8 cellular contexts compared by ENCODE assay signal in the genomic region with DNA sequence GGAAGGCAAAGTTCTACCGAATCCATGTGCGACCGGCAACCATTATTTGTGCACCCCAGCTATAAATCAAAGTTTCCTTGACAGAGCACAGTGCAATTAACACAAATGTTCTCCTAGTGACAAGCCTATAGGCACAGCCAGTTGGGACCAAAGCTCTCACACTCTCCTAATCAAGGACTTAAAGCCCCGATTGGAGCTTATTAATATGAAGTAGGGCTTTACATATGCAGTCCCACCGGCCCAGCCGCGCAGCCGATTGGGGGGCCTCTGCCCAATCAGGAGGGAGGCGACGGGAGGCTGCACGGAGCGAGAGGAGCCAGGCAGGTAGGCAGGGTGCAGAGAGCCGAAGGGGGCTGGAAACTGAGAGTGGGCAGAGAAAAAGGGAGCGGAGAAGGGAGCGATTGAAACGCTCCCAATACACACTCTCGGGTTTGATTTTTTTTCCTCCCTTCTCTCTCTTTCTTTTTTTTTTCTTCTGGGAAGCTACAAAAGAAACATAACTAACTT. TPM values are rescaled to one million over a fixed set of nuclear protein-coding genes. Genes with fewer than 3 reads are reported as not detected.
DNase-seq lines count a peak whose midpoint lies in the region; ATAC-seq and TF ChIP-seq lines count a peak whose summit lies in the region.

A gene (minus strand): TSS at position 156 of the 507 bp plus-strand sequence. CDS start 130 bp downstream, at position 26.

- H3K9me2 ChIP-seq in GM23338 (ENCODE audit: insufficient read depth) = no peaks in the 10 kb centered on the region

- H3K27ac Mint-ChIP-seq in GM23338 = 0 out of 2 replicates have a peak within 1 kb of the TSS, but pooled peaks have one; percentile 35
- no peak within 1 kb of the TSS for H3K27ac Mint-ChIP-seq in CD4-positive, alpha-beta memory T cell

- no peaks in the 10 kb centered on the region for H3F3A ChIP-seq in GM23338 (replicated peaks; ENCODE audit: low read depth)

- peaks cover 17% of the 10 kb centered on the region for H3K4me1 ChIP-seq in GM23338 (ENCODE audit: insufficient read depth)
- H3K4me1 ChIP-seq in endocrine pancreas (ENCODE audit: control insufficient read depth, insufficient read depth, low read length) = peaks cover 11% of the 10 kb centered on the region
- peaks cover 4% of the 10 kb centered on the region for H3K4me1 ChIP-seq in mucosa of stomach (ENCODE audit: control insufficient read depth, insufficient read depth, low read length)
- no peaks in the 10 kb centered on the region for H3K4me1 ChIP-seq in CD4-positive, alpha-beta memory T cell (ENCODE audit: insufficient read depth, low read length)

- POLR2A ChIA-PET in CD4-positive, alpha-beta memory T cell (lab: Charles Lee; ENCODE audit: partially characterized antibody) = no interaction called here

- H3K4me3 ChIP-seq in GM23338 (peak within 1 kb of the TSS; percentile 64), endocrine pancreas (ENCODE audit: control insufficient read depth, insufficient read depth, low read length) (peak within 1 kb of the TSS; percentile 86), mucosa of stomach (ENCODE audit: low read length) (peak within 1 kb of the TSS; percentile 47)
- H3K4me3 ChIP-seq in CD4-positive, alpha-beta memory T cell (ENCODE audit: low read length in 2 of 2) = no peak within 1 kb of the TSS

- H3K36me3 ChIP-seq in GM23338 (ENCODE audit: insufficient read depth) (no peaks in the 10 kb centered on the region), endocrine pancreas (ENCODE audit: control insufficient read depth, insufficient read depth, low read length) (no peaks in the 10 kb centered on the region), mucosa of stomach (ENCODE audit: control insufficient read depth, insufficient read depth, low read length) (no peaks in the 10 kb centered on the region)
- no peaks in the 10 kb centered on the region for H3K36me3 ChIP-seq in CD4-positive, alpha-beta memory T cell (ENCODE audit: insufficient read depth, low read length)

- no peaks in the 10 kb centered on the region for H3K36me3 Mint-ChIP-seq in GM23338 (ENCODE audit: low read depth)
- H3K36me3 Mint-ChIP-seq in CD4-positive, alpha-beta memory T cell = peaks cover 0 to 1% of the 10 kb centered on the region in 2 donors

- CTCF ChIA-PET in CD4-positive, alpha-beta memory T cell (lab: Charles Lee; ENCODE audit: partially characterized antibody) = interaction anchor here (0.8 kb wide), 1 partner anchor 10 kb away, joined by 3 read pairs; no protein-coding TSS in a partner anchor

- DNase-seq in GM23338 (ENCODE audit: low spot score) = peak; percentile 91
- DNase-seq in NCI-H510A (lab: John Stamatoyannopoulos, UW) = peak; percentile 62
- no peak for DNase-seq in activated CD8-positive, alpha-beta memory T cell treated with anti-CD3 and anti-CD28 coated beads, Interleukin-2, amount 50 U/mL, for 4 hours
- no peak for DNase-seq in CD4-positive, alpha-beta memory T cell
- DNase-seq in stimulated activated CD4-positive, alpha-beta T cell treated with anti-CD3 and anti-CD28 coated beads, Interleukin-4, amount 100 ng/mL, for 4 hours = no peak

- TF ChIP-seq CTCF in GM23338 (conservative IDR thresholded peaks at IDR 0.05; ENCODE audit: low read depth in 2 of 2) = no peak

- H3K4me2 ChIP-seq in GM23338 = peak within 1 kb of the TSS; percentile 86

- H3K27me3 Mint-ChIP-seq in GM23338 (ENCODE audit: insufficient read depth, low read depth, poor library complexity) = peaks cover 4% of the 10 kb centered on the region
- peaks cover 1 to 3% of the 10 kb centered on the region in 2 donors for H3K27me3 Mint-ChIP-seq in CD4-positive, alpha-beta memory T cell

- peak within 1 kb of the TSS; percentile 88 for H3K4me3 Mint-ChIP-seq in GM23338
- peak within 1 kb of the TSS in 4 of 8 donors; percentile 25 to 59 (median 48) for H3K4me3 Mint-ChIP-seq in CD4-positive, alpha-beta memory T cell

- intact Hi-C loops in CD4-positive, alpha-beta memory T cell (cut with micrococcal nuclease) = no loop called here

- peaks cover 25% of the 10 kb centered on the region; the same call in 2 of the 3 replicates for H3K4me1 Mint-ChIP-seq in GM23338
- peaks cover 0 to 7% (median 2%) of the 10 kb centered on the region in 4 donors for H3K4me1 Mint-ChIP-seq in CD4-positive, alpha-beta memory T cell

- no peaks in the 10 kb centered on the region for H3K9me3 ChIP-seq in endocrine pancreas (ENCODE audit: control insufficient read depth, low read length)
- H3K9me3 ChIP-seq in mucosa of stomach (ENCODE audit: control insufficient read depth, low read length) = no peaks in the 10 kb centered on the region
- no peaks in the 10 kb centered on the region for H3K9me3 ChIP-seq in CD4-positive, alpha-beta memory T cell (ENCODE audit: control insufficient read depth in 1 of 2, low read length in 2 of 2)

- no peaks in the 10 kb centered on the region for H4K20me1 ChIP-seq in GM23338 (replicated peaks; ENCODE audit: insufficient read depth)

- H3K79me2 ChIP-seq in GM23338 (replicated peaks; ENCODE audit: insufficient read depth) = no peaks in the 10 kb centered on the region

- peak within 1 kb of the TSS; percentile 94 for H2AFZ ChIP-seq in GM23338

- H3K27ac ChIP-seq in GM23338 (ENCODE audit: low read depth) = no peak within 1 kb of the TSS
- H3K27ac ChIP-seq in CD4-positive, alpha-beta memory T cell (ENCODE audit: low read depth, low read length) = no peak within 1 kb of the TSS

- ATAC-seq in GM23338 (peak; percentile 100), GM19467 (IDR thresholded peaks at IDR 0.05; ENCODE audit: unreplicated experiment) (no peak)

- H3K27me3 ChIP-seq in GM23338 (ENCODE audit: insufficient read depth) (no peaks in the 10 kb centered on the region), endocrine pancreas (ENCODE audit: control insufficient read depth, insufficient read depth, low read length) (no peaks in the 10 kb centered on the region), mucosa of stomach (ENCODE audit: control insufficient read depth, insufficient read depth, low read length) (peaks cover 23% of the 10 kb centered on the region)
- H3K27me3 ChIP-seq in CD4-positive, alpha-beta memory T cell (ENCODE audit: insufficient read depth, low read length) = no peaks in the 10 kb centered on the region

- no peaks in the 10 kb centered on the region for H3K9me3 Mint-ChIP-seq in GM23338
- H3K9me3 Mint-ChIP-seq in CD4-positive, alpha-beta memory T cell = peaks cover 0 to 2% (median 0%) of the 10 kb centered on the region in 8 donors

- peak within 1 kb of the TSS; percentile 48 for H3K9ac ChIP-seq in endocrine pancreas (ENCODE audit: control insufficient read depth, insufficient read depth, low read length)
- peak within 1 kb of the TSS; percentile 48 for H3K9ac ChIP-seq in mucosa of stomach (ENCODE audit: low read length)

TF ChIP-seq in GM23338, 12 proteins besides CTCF, POLR2A, EP300 and RAD21:
- TF ChIP-seq CREB1 (CRISPR knock-in tag; IDR thresholded peaks at IDR 0.05; ENCODE audit: low read depth) (no peak), POLR2AphosphoS5 (IDR thresholded peaks at IDR 0.05; ENCODE audit: low read depth) (peak; percentile 54; the same call in 1 of the 2 replicates), STAT1 (IDR thresholded peaks at IDR 0.05; ENCODE audit: unreplicated experiment) (no peak)
- TF ChIP-seq, protein P1, sequence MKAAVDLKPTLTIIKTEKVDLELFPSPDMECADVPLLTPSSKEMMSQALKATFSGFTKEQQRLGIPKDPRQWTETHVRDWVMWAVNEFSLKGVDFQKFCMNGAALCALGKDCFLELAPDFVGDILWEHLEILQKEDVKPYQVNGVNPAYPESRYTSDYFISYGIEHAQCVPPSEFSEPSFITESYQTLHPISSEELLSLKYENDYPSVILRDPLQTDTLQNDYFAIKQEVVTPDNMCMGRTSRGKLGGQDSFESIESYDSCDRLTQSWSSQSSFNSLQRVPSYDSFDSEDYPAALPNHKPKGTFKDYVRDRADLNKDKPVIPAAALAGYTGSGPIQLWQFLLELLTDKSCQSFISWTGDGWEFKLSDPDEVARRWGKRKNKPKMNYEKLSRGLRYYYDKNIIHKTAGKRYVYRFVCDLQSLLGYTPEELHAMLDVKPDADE (IDR thresholded peaks at IDR 0.05) = no peak

RNA-seq across cellular contexts. Expression of the gene that starts here (rescaled TPM):
- total RNA-seq in GM23338 (2014; rRNA removed; shearing (Covaris generic)) = 1.7 and 3.2 TPM in 2 replicates
- 0.66 and 1.2 TPM in 2 replicates for polyA plus RNA-seq in GM23338 (2016; fragmentation: Nextera tagmentation; extraction: Ambion mirVana)
- not detected for total RNA-seq in CD4-positive, alpha-beta memory T cell
- polyA plus RNA-seq in CD4-positive, alpha-beta memory T cell = not detected

Comparison
In these comparisons a context has a peak if more than half of its experiments do, and no peak if none do; other contexts are left out.
1. DNase-seq: peak in GM23338 (single experiment) and NCI-H510A (single experiment); none in activated CD8-positive, alpha-beta memory T cell treated with anti-CD3 and anti-CD28 coated beads, Interleukin-2, amount 50 U/mL, for 4 hours (single experiment), CD4-positive, alpha-beta memory T cell (0 of 5) and stimulated activated CD4-positive, alpha-beta T cell treated with anti-CD3 and anti-CD28 coated beads, Interleukin-4, amount 100 ng/mL, for 4 hours (0 of 2).
2. H3K4me3 ChIP-seq: peak in GM23338 (single experiment), endocrine pancreas (single experiment) and mucosa of stomach (single experiment); none in CD4-positive, alpha-beta memory T cell (0 of 2).